In the genomic region with DNA sequence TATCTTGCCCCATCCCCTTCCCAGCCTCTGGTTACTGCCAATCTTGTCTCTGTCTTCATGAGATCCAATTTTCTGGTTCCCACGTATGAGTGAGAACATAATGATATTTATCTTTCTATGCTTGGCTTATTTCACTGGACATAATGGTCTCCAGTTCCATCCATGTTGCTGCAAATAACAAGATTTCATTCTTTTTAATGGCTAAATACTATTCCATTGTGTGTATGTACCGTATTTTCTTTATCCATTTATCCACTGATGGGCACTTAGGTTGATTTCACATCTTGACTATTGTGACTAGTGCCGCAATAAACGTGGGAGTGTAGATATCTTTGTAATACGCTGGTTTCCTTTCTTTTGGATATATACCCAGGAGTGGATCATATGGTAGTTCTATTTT, we compare ENCODE assay signal across 8 cellular contexts. TPM values are rescaled to one million over a fixed set of nuclear protein-coding genes. Genes with fewer than 3 reads are reported as not detected.
"Had no signal": no experiment of that assay in that cellular context is flagged by ENCODE, and none has a peak within 500 bp of the region (broad histone marks: within the 10 kb centered on the region; RNA-seq: fewer than 3 reads in every experiment).

No MANE protein-coding gene starts in this region.

- FAIRE-seq: G401.6, GM12878, GM12891, GM12892, GM18507, GM19239 had no signal

- DNase-seq: GDM1, GF-D8 had no signal

- H3K4me3 ChIP-seq: GM12878 had no signal

- ATAC-seq: GM12878 had no signal

RNA-seq across cellular contexts. Expression of a gene that starts 43.0 kb away (rescaled TPM):
- total RNA-seq: GM12878 had no signal
